ENCODE assay signal across 30 cellular contexts in genomic region chr16:17331991-17332390, GRCh38.
DNase-seq lines count a peak whose midpoint lies in the region; ATAC-seq and TF ChIP-seq lines count a peak whose summit lies in the region.
"Had no signal": no experiment of that assay in that cellular context is flagged by ENCODE, and none has a peak within 500 bp of the region (broad histone marks: within the 10 kb centered on the region; RNA-seq: fewer than 3 reads in every experiment).

No MANE protein-coding gene starts in this region.

- no peaks in the 10 kb centered on the region for H3F3A ChIP-seq in OCI-LY1 (ENCODE audit: insufficient read depth, low read length)

- peaks cover 49% of the 10 kb centered on the region for H3K4me1 Mint-ChIP-seq in activated CD8-positive, alpha-beta T cell treated with anti-CD3 and anti-CD28 coated beads, Interleukin-2, amount 10 ng/mL, durations not matched to agents 7 days and 5 days (ENCODE audit: low read depth)
- H3K4me1 Mint-ChIP-seq in activated CD8-positive, alpha-beta T cell treated with anti-CD3 and anti-CD28 coated beads for 36 hours (ENCODE audit: low read depth): peaks cover 5% of the 10 kb centered on the region

- DNase-seq in activated CD8-positive, alpha-beta T cell treated with anti-CD3 and anti-CD28 coated beads, Interleukin-2, amount 10 ng/mL, durations not matched to agents 7 days and 5 days: no peak
- no peak for DNase-seq in activated CD8-positive, alpha-beta T cell treated with anti-CD3 and anti-CD28 coated beads for 36 hours
- DNase-seq in esophagus squamous epithelium (lab: John Stamatoyannopoulos, UW) (no peak), 8988T (no peak), midbrain (lab: John Stamatoyannopoulos, UW) (no peak)
- DNase-seq in activated CD8-positive, alpha-beta memory T cell treated with anti-CD3 and anti-CD28 coated beads for 24 hours: no peak
- DNase-seq: activated CD4-positive, alpha-beta T cell treated with anti-CD3 and anti-CD28 coated beads for 4 hours; activated gamma-delta T cell; activated naive CD8-positive, alpha-beta T cell treated with anti-CD3 and anti-CD28 coated beads, Interleukin-2, amount 10 ng/mL, durations not matched to agents 7 days and 5 days; activated T-cell treated with anti-CD3 and anti-CD28 coated beads, Interleukin-2, amount 50 U/mL, for 1 hour; CD8-positive, alpha-beta memory T cell; cortex of kidney; effector memory CD4-positive, alpha-beta T cell; foreskin melanocyte; H9; Karpas-422; kidney glomerular epithelial cell; lower lobe of right lung; naive thymus-derived CD8-positive, alpha-beta T cell; NCI-H1417; NCI-H2029; NCI-H69; nucleus accumbens; SHP77; stimulated activated naive CD8-positive, alpha-beta T cell treated with anti-CD3 and anti-CD28 coated beads, Interleukin-15, Interleukin-2, amounts not matched to agents 100 U/mL and 50 U/mL, for 24 hours had no signal

- no peak for TF ChIP-seq CTCF in activated CD8-positive, alpha-beta T cell treated with anti-CD3 and anti-CD28 coated beads for 36 hours (IDR thresholded peaks at IDR 0.05)
- TF ChIP-seq CTCF in OCI-LY1 (IDR thresholded peaks at IDR 0.05; ENCODE audit: low read length): no peak
- no peak for TF ChIP-seq CTCF in esophagus squamous epithelium (IDR thresholded peaks at IDR 0.05)

- no peak overlapping the region for H2AFZ ChIP-seq in OCI-LY1 (ENCODE audit: low read length)

- H3K9me3 Mint-ChIP-seq in activated CD8-positive, alpha-beta T cell treated with anti-CD3 and anti-CD28 coated beads, Interleukin-2, amount 10 ng/mL, durations not matched to agents 7 days and 5 days (ENCODE audit: insufficient read depth): no peaks in the 10 kb centered on the region
- no peaks in the 10 kb centered on the region for H3K9me3 Mint-ChIP-seq in activated CD8-positive, alpha-beta T cell treated with anti-CD3 and anti-CD28 coated beads for 36 hours
- H3K9me3 Mint-ChIP-seq: activated naive CD8-positive, alpha-beta T cell treated with anti-CD3 and anti-CD28 coated beads, Interleukin-2, amount 10 ng/mL, durations not matched to agents 7 days and 5 days; CD8-positive, alpha-beta memory T cell; H9; naive thymus-derived CD8-positive, alpha-beta T cell had no signal

- H3K9ac ChIP-seq in OCI-LY1 (ENCODE audit: low read length): no peak overlapping the region
- H3K9ac ChIP-seq in subcutaneous abdominal adipose tissue (ENCODE audit: low read length in 5 of 5): no peak overlapping the region

- no peak for TF ChIP-seq POLR2A in esophagus squamous epithelium (IDR thresholded peaks at IDR 0.05)

- no peak for ATAC-seq in activated CD8-positive, alpha-beta T cell treated with anti-CD3 and anti-CD28 coated beads, Interleukin-2, amount 10 ng/mL, durations not matched to agents 7 days and 5 days
- ATAC-seq in activated CD8-positive, alpha-beta T cell treated with anti-CD3 and anti-CD28 coated beads for 36 hours: no peak
- ATAC-seq: A549; naive thymus-derived CD8-positive, alpha-beta T cell; Panc1; stimulated activated naive CD8-positive, alpha-beta T cell treated with anti-CD3 and anti-CD28 coated beads, Interleukin-15, Interleukin-2, amounts not matched to agents 100 U/mL and 50 U/mL, for 24 hours had no signal

- peak overlapping the region; percentile 27 for H3K27ac ChIP-seq in OCI-LY1 (ENCODE audit: low read depth, low read length, poor library complexity, severe bottlenecking)
- peak overlapping the region; percentile 25 to 81 (median 76) for H3K27ac ChIP-seq in esophagus squamous epithelium
- H3K27ac ChIP-seq in subcutaneous abdominal adipose tissue (ENCODE audit: low read depth, low read length): peak overlapping the region; percentile 45
- H3K27ac ChIP-seq: A549, lower lobe of right lung, prostate gland had no signal

- H3K36me3 ChIP-seq in OCI-LY1 (ENCODE audit: insufficient read depth, low read length) (peaks cover 18% of the 10 kb centered on the region; the same call in 1 of the 2 replicates), esophagus squamous epithelium (no peaks in the 10 kb centered on the region), subcutaneous abdominal adipose tissue (ENCODE audit: control insufficient read depth in 5 of 5, insufficient read depth in 5 of 5, low read length in 5 of 5) (no peaks in the 10 kb centered on the region)
- H3K36me3 ChIP-seq: lower lobe of right lung, prostate gland had no signal

- POLR2A ChIA-PET in activated CD8-positive, alpha-beta T cell treated with anti-CD3 and anti-CD28 coated beads, Interleukin-2, amount 10 ng/mL, durations not matched to agents 7 days and 5 days (lab: Charles Lee): no interaction called here
- POLR2A ChIA-PET in activated CD8-positive, alpha-beta T cell treated with anti-CD3 and anti-CD28 coated beads for 36 hours (lab: Charles Lee): no interaction called here

- H4K20me1 ChIP-seq in OCI-LY1 (ENCODE audit: insufficient read depth, low read length): no peaks in the 10 kb centered on the region

- CTCF ChIA-PET in activated CD8-positive, alpha-beta T cell treated with anti-CD3 and anti-CD28 coated beads, Interleukin-2, amount 10 ng/mL, durations not matched to agents 7 days and 5 days (lab: Charles Lee): no interaction called here
- CTCF ChIA-PET in activated CD8-positive, alpha-beta T cell treated with anti-CD3 and anti-CD28 coated beads for 36 hours (lab: Charles Lee): no interaction called here

- H3K9me2 ChIP-seq in OCI-LY1 (ENCODE audit: low read depth, low read length): no peaks in the 10 kb centered on the region

- peaks cover 6% of the 10 kb centered on the region; the same call in 1 of the 2 replicates for H3K79me2 ChIP-seq in OCI-LY1 (ENCODE audit: insufficient read depth, low read length)

- peaks cover 23% of the 10 kb centered on the region for H3K4me1 ChIP-seq in OCI-LY1 (ENCODE audit: insufficient read depth, low read length, severe bottlenecking)
- peaks cover 0 to 83% (median 0%) of the 10 kb centered on the region in 3 donors for H3K4me1 ChIP-seq in esophagus squamous epithelium
- peaks cover 9 to 38% (median 23%) of the 10 kb centered on the region in 5 donors for H3K4me1 ChIP-seq in subcutaneous abdominal adipose tissue (ENCODE audit: control insufficient read depth in 5 of 5, insufficient read depth in 5 of 5, low read length in 5 of 5)
- H3K4me1 ChIP-seq: A549, prostate gland had no signal

- H3K27me3 Mint-ChIP-seq in activated CD8-positive, alpha-beta T cell treated with anti-CD3 and anti-CD28 coated beads, Interleukin-2, amount 10 ng/mL, durations not matched to agents 7 days and 5 days (ENCODE audit: low read depth): no peaks in the 10 kb centered on the region
- H3K27me3 Mint-ChIP-seq in activated CD8-positive, alpha-beta T cell treated with anti-CD3 and anti-CD28 coated beads for 36 hours: no peaks in the 10 kb centered on the region
- H3K27me3 Mint-ChIP-seq: activated naive CD8-positive, alpha-beta T cell treated with anti-CD3 and anti-CD28 coated beads, Interleukin-2, amount 10 ng/mL, durations not matched to agents 7 days and 5 days; naive thymus-derived CD8-positive, alpha-beta T cell had no signal

- peak overlapping the region; percentile 7 for H3K27ac Mint-ChIP-seq in activated CD8-positive, alpha-beta T cell treated with anti-CD3 and anti-CD28 coated beads, Interleukin-2, amount 10 ng/mL, durations not matched to agents 7 days and 5 days
- H3K27ac Mint-ChIP-seq in activated CD8-positive, alpha-beta T cell treated with anti-CD3 and anti-CD28 coated beads for 36 hours: no peak overlapping the region

- no peak overlapping the region for H3K4me3 Mint-ChIP-seq in activated CD8-positive, alpha-beta T cell treated with anti-CD3 and anti-CD28 coated beads, Interleukin-2, amount 10 ng/mL, durations not matched to agents 7 days and 5 days
- no peak overlapping the region for H3K4me3 Mint-ChIP-seq in activated CD8-positive, alpha-beta T cell treated with anti-CD3 and anti-CD28 coated beads for 36 hours
- H3K4me3 Mint-ChIP-seq: activated naive CD8-positive, alpha-beta T cell treated with anti-CD3 and anti-CD28 coated beads, Interleukin-2, amount 10 ng/mL, durations not matched to agents 7 days and 5 days; CD8-positive, alpha-beta memory T cell; H9; naive thymus-derived CD8-positive, alpha-beta T cell had no signal

- H3K27me3 ChIP-seq in OCI-LY1 (ENCODE audit: insufficient read depth, low read length): no peaks in the 10 kb centered on the region
- no peaks in the 10 kb centered on the region for H3K27me3 ChIP-seq in esophagus squamous epithelium
- no peaks in the 10 kb centered on the region for H3K27me3 ChIP-seq in subcutaneous abdominal adipose tissue (ENCODE audit: control insufficient read depth in 5 of 5, insufficient read depth in 4 of 5, low read length in 5 of 5)

- H3K4me3 ChIP-seq in OCI-LY1 (ENCODE audit: low read depth, low read length, poor library complexity, severe bottlenecking) (no peak overlapping the region), esophagus squamous epithelium (no peak overlapping the region), subcutaneous abdominal adipose tissue (ENCODE audit: low read depth in 1 of 5, low read length in 5 of 5) (no peak overlapping the region)
- H3K4me3 ChIP-seq: A549, lower lobe of right lung, prostate gland had no signal

- H3K4me2 ChIP-seq in OCI-LY1 (ENCODE audit: low read length): no peak overlapping the region
- H3K4me2 ChIP-seq: A549 had no signal

- WGBS in esophagus squamous epithelium, 2 donors: 91% methylated on average over 4 of the region's 4 CpGs; no CpG with 5 or more reads in 1 of the 2 donors

- H3K9me3 ChIP-seq in OCI-LY1 (ENCODE audit: low read length): no peaks in the 10 kb centered on the region
- H3K9me3 ChIP-seq in esophagus squamous epithelium: no peaks in the 10 kb centered on the region
- no peaks in the 10 kb centered on the region for H3K9me3 ChIP-seq in subcutaneous abdominal adipose tissue (ENCODE audit: control insufficient read depth in 5 of 5, low read length in 5 of 5)
- H3K9me3 ChIP-seq: A549, lower lobe of right lung, prostate gland had no signal

- intact Hi-C loops in activated CD8-positive, alpha-beta T cell treated with anti-CD3 and anti-CD28 coated beads for 36 hours (cut with micrococcal nuclease): no loop called here
- intact Hi-C loops in esophagus squamous epithelium (cut with DNase I): no loop called here

- H3K36me3 Mint-ChIP-seq in activated CD8-positive, alpha-beta T cell treated with anti-CD3 and anti-CD28 coated beads, Interleukin-2, amount 10 ng/mL, durations not matched to agents 7 days and 5 days (ENCODE audit: low read depth): peaks cover 43% of the 10 kb centered on the region
- H3K36me3 Mint-ChIP-seq in activated CD8-positive, alpha-beta T cell treated with anti-CD3 and anti-CD28 coated beads for 36 hours (ENCODE audit: low read depth): no peaks in the 10 kb centered on the region
